11 cellular contexts compared by ENCODE assay signal in the genomic region with DNA sequence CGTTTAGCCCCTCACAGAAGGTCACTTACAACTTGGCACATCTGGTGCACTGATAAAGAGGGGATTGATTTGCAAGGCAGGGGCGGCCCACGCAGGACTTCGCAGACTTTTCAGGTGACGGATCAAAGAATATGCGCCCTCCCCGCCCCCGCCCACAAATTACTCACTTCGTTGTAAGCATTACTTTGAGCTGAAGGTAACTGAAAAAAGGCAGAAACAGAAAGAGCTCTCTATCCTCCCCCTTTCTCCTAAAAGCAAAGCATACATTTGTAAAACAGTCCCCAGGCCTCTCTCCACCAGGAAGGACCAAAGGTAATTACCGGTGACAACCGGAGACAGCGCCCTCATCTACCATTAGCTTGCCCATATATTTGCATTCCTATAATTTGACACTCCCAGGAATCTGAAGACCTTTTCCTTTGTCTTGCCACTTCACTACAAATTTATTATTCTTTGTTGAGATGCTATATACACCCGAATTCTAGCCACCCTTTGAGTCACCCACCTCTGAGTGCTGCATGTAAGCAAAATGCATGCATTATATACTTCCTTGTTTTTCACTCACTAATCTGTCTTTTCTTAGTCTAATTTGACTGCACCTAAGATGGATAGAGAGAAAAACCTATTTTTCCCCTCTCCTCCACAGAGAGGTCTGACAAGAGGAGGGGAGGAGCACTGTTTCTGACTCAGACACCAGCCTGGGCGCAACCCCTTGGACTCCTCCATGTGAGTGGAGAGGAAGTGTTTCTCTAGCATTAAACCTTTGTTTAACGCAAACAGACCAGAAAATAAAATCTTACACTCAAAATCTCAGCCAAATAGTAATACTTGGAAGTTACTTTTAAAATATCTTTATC.
DNase-seq lines count a peak whose midpoint lies in the region; TF ChIP-seq lines count a peak whose summit lies in the region.
"Had no signal": no experiment of that assay in that cellular context is flagged by ENCODE, and none has a peak within 500 bp of the region (broad histone marks: within the 10 kb centered on the region; RNA-seq: fewer than 3 reads in every experiment).

No MANE protein-coding gene starts in this region.

- H3K9me3 Mint-ChIP-seq in Calu3 (ENCODE audit: low read depth, unreplicated experiment) = no peaks in the 10 kb centered on the region

- no peak overlapping the region for H3K4me3 ChIP-seq in left ventricle myocardium inferior

- H3K4me1 ChIP-seq in left ventricle myocardium inferior = peaks cover 9% of the 10 kb centered on the region

- no peaks in the 10 kb centered on the region for H3K36me3 Mint-ChIP-seq in Calu3 (ENCODE audit: insufficient read depth, unreplicated experiment)

- no peaks in the 10 kb centered on the region for H3K27me3 ChIP-seq in left ventricle myocardium inferior (ENCODE audit: low read depth)

- H3K27ac Mint-ChIP-seq in Calu3 (ENCODE audit: unreplicated experiment) = no peak overlapping the region

- intact Hi-C loops in left ventricle myocardium inferior (cut with micrococcal nuclease) = no loop called here
- intact Hi-C loops in Calu3 (cut with micrococcal nuclease; ENCODE audit: unreplicated experiment) = no loop called here

- no peaks in the 10 kb centered on the region for H3K27me3 Mint-ChIP-seq in Calu3 (ENCODE audit: unreplicated experiment)

- no peak overlapping the region for H3K27ac ChIP-seq in left ventricle myocardium inferior (replicated peaks)

- no peaks in the 10 kb centered on the region for H3K36me3 ChIP-seq in left ventricle myocardium inferior

- CTCF ChIA-PET in Calu3 (lab: Charles Lee) = interaction anchor here (0.6 to 0.7 kb wide), 2 partner anchors 9 to 12 kb away, joined by 3 read pairs; no protein-coding TSS in a partner anchor

- no peak overlapping the region for H3K4me3 Mint-ChIP-seq in Calu3 (ENCODE audit: low read depth, unreplicated experiment)

- DNase-seq in MV-4-11 (lab: John Stamatoyannopoulos, UW) (peak; percentile 31), activated T-cell treated with anti-CD3 and anti-CD28 coated beads for 48 hours (ENCODE audit: low read depth) (peak; percentile 38), islet precursor cell (peak; percentile 68), NCI-H146 (lab: John Stamatoyannopoulos, UW) (no peak), NOMO-1 (lab: John Stamatoyannopoulos, UW; ENCODE audit: unreplicated experiment in 2 of 2) (no peak), left ventricle myocardium inferior (no peak), Calu3 (no peak)
- peak; percentile 10 for DNase-seq in stimulated activated CD8-positive, alpha-beta memory T cell treated with anti-CD3 and anti-CD28 coated beads, Interleukin-12 subunit alpha, Interleukin-12 subunit beta, amount 100 ng/mL, for 1 hour (ENCODE audit: low read depth)
- DNase-seq: activated gamma-delta T cell, kidney, NCI-H2107 had no signal

- BruUV-seq in Calu3 (replicated peaks; lab: Mats Ljungman, UMichigan) = no TSS peak

- TF ChIP-seq CTCF in left ventricle myocardium inferior (IDR thresholded peaks at IDR 0.05; ENCODE audit: borderline replicate concordance) = no peak
- TF ChIP-seq CTCF in Calu3 (IDR thresholded peaks at IDR 0.05; ENCODE audit: unreplicated experiment) = no peak

- H3K9me3 ChIP-seq in left ventricle myocardium inferior (replicated peaks) = no peaks in the 10 kb centered on the region

- H3K4me1 Mint-ChIP-seq in Calu3 (ENCODE audit: low read depth, unreplicated experiment) = no peaks in the 10 kb centered on the region

Comparison
In these comparisons a context has a peak if more than half of its experiments do, and no peak if none do; other contexts are left out.
1. DNase-seq: peak in MV-4-11 (single experiment), activated T-cell treated with anti-CD3 and anti-CD28 coated beads for 48 hours (single experiment), islet precursor cell (single experiment) and stimulated activated CD8-positive, alpha-beta memory T cell treated with anti-CD3 and anti-CD28 coated beads, Interleukin-12 subunit alpha, Interleukin-12 subunit beta, amount 100 ng/mL, for 1 hour (single experiment); none in NCI-H146 (single experiment), NOMO-1 (0 of 2), left ventricle myocardium inferior (single experiment) and Calu3 (single experiment).